ENCODE assay signal across 34 cellular contexts in the genomic region with DNA sequence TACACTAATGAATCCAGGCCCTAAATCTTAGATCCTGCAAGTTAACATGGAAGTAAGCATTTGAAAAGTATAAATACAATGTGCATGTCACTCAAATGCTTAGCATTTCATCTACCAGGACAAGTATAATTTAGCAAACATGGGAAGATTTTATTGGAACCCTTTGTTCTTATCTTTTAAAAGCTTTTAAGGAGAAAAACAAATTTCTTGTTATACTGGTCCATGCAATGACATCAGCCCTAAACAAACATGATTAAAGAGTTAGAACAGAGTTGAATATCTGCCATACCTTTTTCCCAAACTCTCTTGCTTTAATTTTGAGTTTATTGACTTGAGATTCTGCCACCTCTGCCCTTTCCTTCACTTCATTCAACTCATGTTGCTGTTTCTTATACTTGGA.
"Had no signal": no experiment of that assay in that cellular context is flagged by ENCODE, and none has a peak within 500 bp of the region (broad histone marks: within the 10 kb centered on the region; RNA-seq: fewer than 3 reads in every experiment).

No MANE protein-coding gene starts in this region.

- H3K27ac ChIP-seq: cardiac muscle cell, Peyer's patch, WERI-Rb-1 had no signal

- H3K9me3 Mint-ChIP-seq: activated naive CD8-positive, alpha-beta T cell treated with anti-CD3 and anti-CD28 coated beads for 36 hours; activated T-helper 17 cell treated with anti-CD3 and anti-CD28 coated beads, Interleukin-2, amount 50 U/mL, for 72 hours; central memory CD8-positive, alpha-beta T cell; T-cell had no signal

- H3K27ac Mint-ChIP-seq: activated CD4-positive, alpha-beta memory T cell treated with anti-CD3 and anti-CD28 coated beads, Interleukin-2, amount 10 ng/mL, durations not matched to agents 7 days and 5 days; activated CD8-positive, alpha-beta memory T cell treated with anti-CD3 and anti-CD28 coated beads, Interleukin-2, amount 10 ng/mL, durations not matched to agents 7 days and 5 days; activated naive CD8-positive, alpha-beta T cell treated with anti-CD3 and anti-CD28 coated beads for 36 hours; activated T-cell treated with anti-CD3 and anti-CD28 coated beads, Interleukin-2, amount 50 U/mL, for 72 hours; activated T-helper 17 cell treated with anti-CD3 and anti-CD28 coated beads, Interleukin-2, amount 50 U/mL, for 72 hours; T-cell; T-helper 17 cell had no signal

- DNase-seq: activated CD4-positive, alpha-beta memory T cell treated with anti-CD3 and anti-CD28 coated beads, Interleukin-2, amount 10 ng/mL, durations not matched to agents 7 days and 5 days; activated CD4-positive, alpha-beta T cell treated with anti-CD3 and anti-CD28 coated beads for 1 hour; activated CD4-positive, alpha-beta T cell treated with anti-CD3 and anti-CD28 coated beads for 48 hours; activated CD4-positive, CD25-positive, alpha-beta regulatory T cell; activated CD8-positive, alpha-beta memory T cell treated with anti-CD3 and anti-CD28 coated beads for 24 hours; activated CD8-positive, alpha-beta memory T cell treated with anti-CD3 and anti-CD28 coated beads, Interleukin-2, amount 10 ng/mL, durations not matched to agents 7 days and 5 days; activated CD8-positive, alpha-beta memory T cell treated with anti-CD3 and anti-CD28 coated beads, Interleukin-2, amount 50 U/mL, for 48 hours; activated effector memory CD4-positive, alpha-beta T cell treated with anti-CD3 and anti-CD28 coated beads, Interleukin-2, amount 50 U/mL, for 16 hours; activated naive CD4-positive, alpha-beta T cell; activated naive CD4-positive, alpha-beta T cell treated with anti-CD3 and anti-CD28 coated beads, Interleukin-2, amount 50 U/mL, for 16 hours; activated naive CD8-positive, alpha-beta T cell treated with anti-CD3 and anti-CD28 coated beads for 36 hours; activated T-cell treated with anti-CD3 and anti-CD28 coated beads, Interleukin-2, amount 50 U/mL, for 72 hours; amniotic stem cell; aorta; MG63; NCI-H1048; NCI-H1105 treated with DMSO at 0.1 percent for 48 hours; NCI-H1436; NCI-H1694; NCI-H1930; NCI-H2081 treated with DMSO at 0.1 percent for 48 hours; NCI-H345; NCI-H524 treated with DMSO at 0.1 percent for 48 hours; Peyer's patch; RPMI8226; SIG-M5; T-cell; T-helper 17 cell; T-helper 9 cell; WERI-Rb-1 had no signal

- H3K36me3 Mint-ChIP-seq: activated naive CD8-positive, alpha-beta T cell treated with anti-CD3 and anti-CD28 coated beads for 36 hours; T-cell had no signal

- H3K27me3 ChIP-seq: cardiac muscle cell, MG63, Peyer's patch had no signal

- H3K9me3 ChIP-seq: MG63, Peyer's patch had no signal

- H3K4me1 ChIP-seq: Peyer's patch had no signal

- H3K4me3 ChIP-seq: cardiac muscle cell, MG63, Peyer's patch had no signal

- ATAC-seq: activated CD8-positive, alpha-beta memory T cell treated with anti-CD3 and anti-CD28 coated beads, Interleukin-2, amount 10 ng/mL, durations not matched to agents 7 days and 5 days; activated T-cell treated with anti-CD3 and anti-CD28 coated beads, Interleukin-2, amount 50 U/mL, for 72 hours; activated T-helper 17 cell treated with anti-CD3 and anti-CD28 coated beads, Interleukin-2, amount 50 U/mL, for 72 hours; SK-N-SH treated with all-trans-retinoic acid at 6 μM for 48 hours; T-cell; T-helper 17 cell had no signal

- H3K36me3 ChIP-seq: cardiac muscle cell, MG63, Peyer's patch, WERI-Rb-1 had no signal

- H3K27me3 Mint-ChIP-seq: activated CD8-positive, alpha-beta memory T cell treated with anti-CD3 and anti-CD28 coated beads, Interleukin-2, amount 10 ng/mL, durations not matched to agents 7 days and 5 days; activated naive CD8-positive, alpha-beta T cell treated with anti-CD3 and anti-CD28 coated beads for 36 hours; activated T-helper 17 cell treated with anti-CD3 and anti-CD28 coated beads, Interleukin-2, amount 50 U/mL, for 72 hours; central memory CD8-positive, alpha-beta T cell; T-cell had no signal

- H3K4me3 Mint-ChIP-seq: activated CD4-positive, alpha-beta memory T cell treated with anti-CD3 and anti-CD28 coated beads, Interleukin-2, amount 10 ng/mL, durations not matched to agents 7 days and 5 days; activated CD8-positive, alpha-beta memory T cell treated with anti-CD3 and anti-CD28 coated beads, Interleukin-2, amount 10 ng/mL, durations not matched to agents 7 days and 5 days; activated naive CD8-positive, alpha-beta T cell treated with anti-CD3 and anti-CD28 coated beads for 36 hours; activated T-cell treated with anti-CD3 and anti-CD28 coated beads, Interleukin-2, amount 50 U/mL, for 72 hours; activated T-helper 17 cell treated with anti-CD3 and anti-CD28 coated beads, Interleukin-2, amount 50 U/mL, for 72 hours; central memory CD8-positive, alpha-beta T cell; T-cell; T-helper 17 cell had no signal
